ENCODE assay signal across 13 cellular contexts in genomic region chr6:129186988-129187387, GRCh38.
A peak's percentile ranks its signal among the peaks of the same experiment; 100 is the strongest.
DNase-seq lines count a peak whose midpoint lies in the region; ATAC-seq, FAIRE-seq and TF ChIP-seq lines count a peak whose summit lies in the region.
"Had no signal": no experiment of that assay in that cellular context is flagged by ENCODE, and none has a peak within 500 bp of the region (broad histone marks: within the 10 kb centered on the region; RNA-seq: fewer than 3 reads in every experiment).

No MANE protein-coding gene starts in this region.

- no peak overlapping the region for H3K4me3 ChIP-seq in HCT116 (replicated peaks in 1 of 2; ENCODE audit: low read depth in 1 of 2, low read length in 2 of 2)
- no peak overlapping the region for H3K4me3 ChIP-seq in fibroblast of mammary gland (ENCODE audit: control insufficient read depth, low read depth, low read length)
- no peak overlapping the region for H3K4me3 ChIP-seq in smooth muscle cell

- peak overlapping the region; percentile 24 for H2AFZ ChIP-seq in HCT116 (ENCODE audit: low read depth, low read length, poor library complexity, severe bottlenecking)
- no peak overlapping the region for H2AFZ ChIP-seq in smooth muscle cell (ENCODE audit: low read depth)

- intact Hi-C loops in HCT116 (cut with micrococcal nuclease): no loop called here

- no peak overlapping the region for H3K27ac Mint-ChIP-seq in T-helper 17 cell
- H3K27ac Mint-ChIP-seq: stimulated activated naive CD8-positive, alpha-beta T cell treated with anti-CD3 and anti-CD28 coated beads, Interleukin-15, amount 100 ng/mL, for 72 hours had no signal

- no peaks in the 10 kb centered on the region for H3K79me2 ChIP-seq in HCT116 (ENCODE audit: insufficient read depth, low read length)
- no peaks in the 10 kb centered on the region for H3K79me2 ChIP-seq in smooth muscle cell (ENCODE audit: low read depth)

- H3K36me3 ChIP-seq in HCT116 (ENCODE audit: control insufficient read depth in 1 of 2, insufficient read depth in 2 of 2, low read length in 2 of 2) (no peaks in the 10 kb centered on the region), smooth muscle cell (ENCODE audit: low read depth) (no peaks in the 10 kb centered on the region)
- H3K36me3 ChIP-seq: WERI-Rb-1 had no signal

- no peaks in the 10 kb centered on the region for H3K9me2 ChIP-seq in HCT116 (ENCODE audit: insufficient read depth)

- peaks cover 44 to 53% of the 10 kb centered on the region in 2 experiments for H3K4me1 ChIP-seq in HCT116 (ENCODE audit: control insufficient read depth in 1 of 2, insufficient read depth in 2 of 2, low read length in 2 of 2)
- peaks cover 38% of the 10 kb centered on the region for H3K4me1 ChIP-seq in smooth muscle cell (ENCODE audit: low read depth)

- peaks cover 25% of the 10 kb centered on the region for H3F3A ChIP-seq in smooth muscle cell (ENCODE audit: low read depth)

- no peak overlapping the region for H3K4me3 Mint-ChIP-seq in T-helper 17 cell
- H3K4me3 Mint-ChIP-seq: stimulated activated naive CD8-positive, alpha-beta T cell treated with anti-CD3 and anti-CD28 coated beads, Interleukin-15, amount 100 ng/mL, for 72 hours had no signal

- ATAC-seq in HCT116 (peak; percentile 64), T-helper 17 cell (no peak)
- ATAC-seq: Panc1; stimulated activated naive CD8-positive, alpha-beta T cell treated with anti-CD3 and anti-CD28 coated beads, Interleukin-15, amount 100 ng/mL, for 72 hours had no signal

- RAD21 ChIA-PET in HCT116 (lab: Charles Lee; ENCODE audit: low non-redundant PET in 1 of 2, low total read pairs in 2 of 2, uncharacterized antibody in 2 of 2, unreplicated experiment in 2 of 2): no interaction called here

- H3K27me3 ChIP-seq in HCT116 (ENCODE audit: insufficient read depth, low read length): no peaks in the 10 kb centered on the region
- no peaks in the 10 kb centered on the region for H3K27me3 ChIP-seq in smooth muscle cell (ENCODE audit: low read depth)

- no peaks in the 10 kb centered on the region for H3K4me1 Mint-ChIP-seq in T-helper 17 cell
- H3K4me1 Mint-ChIP-seq: stimulated activated naive CD8-positive, alpha-beta T cell treated with anti-CD3 and anti-CD28 coated beads, Interleukin-15, amount 100 ng/mL, for 72 hours had no signal

- H3K27me3 Mint-ChIP-seq in T-helper 17 cell: peaks cover 12% of the 10 kb centered on the region

- TF ChIP-seq RAD21 in HCT116 (IDR thresholded peaks at IDR 0.05; ENCODE audit: low read depth): no peak

- DNase-seq in HCT116 (ENCODE audit: low read depth, low spot score) (peak; percentile 73), RWPE1 (ENCODE audit: low spot score) (peak; percentile 55), fibroblast of mammary gland (ENCODE audit: low read depth) (peak; percentile 93), smooth muscle cell (lab: John Stamatoyannopoulos, UW; ENCODE audit: unreplicated experiment) (no peak), T-helper 17 cell (no peak), NCI-H2227 (lab: John Stamatoyannopoulos, UW; ENCODE audit: unreplicated experiment) (no peak), GM19239 (ENCODE audit: insufficient read length, low spot score) (no peak)
- DNase-seq: activated T-cell treated with anti-CD3 and anti-CD28 coated beads, Interleukin-2, amount 50 U/mL, for 1 hour; glutamatergic neuron; stimulated activated CD4-positive, alpha-beta T cell treated with anti-CD3 and anti-CD28 coated beads, Interleukin-2, amount 100 ng/mL, for 48 hours; stimulated activated naive CD8-positive, alpha-beta T cell treated with anti-CD3 and anti-CD28 coated beads, Interleukin-15, amount 100 ng/mL, for 72 hours; WERI-Rb-1 had no signal

- H4K20me1 ChIP-seq in HCT116 (ENCODE audit: insufficient read depth) (no peaks in the 10 kb centered on the region), smooth muscle cell (ENCODE audit: low read depth) (no peaks in the 10 kb centered on the region)

- POLR2A ChIA-PET in HCT116 (lab: Charles Lee) (no interaction called here), RWPE1 (lab: Yijun Ruan, JAX; ENCODE audit: low non-redundant PET) (no interaction called here)

- CTCF ChIA-PET in HCT116 (lab: Charles Lee) (no interaction called here), RWPE1 (lab: Yijun Ruan, JAX) (no interaction called here)

- no peaks in the 10 kb centered on the region for H3K9me3 ChIP-seq in HCT116 (ENCODE audit: control insufficient read depth in 1 of 2, insufficient read depth in 1 of 2, low read depth in 1 of 2, low read length in 2 of 2)
- no peaks in the 10 kb centered on the region for H3K9me3 ChIP-seq in smooth muscle cell (replicated peaks; ENCODE audit: low read depth)
- H3K9me3 ChIP-seq in T-helper 17 cell (ENCODE audit: control insufficient read depth, low read length, poor library complexity, severe bottlenecking): no peaks in the 10 kb centered on the region

- H3K27ac ChIP-seq in HCT116 (ENCODE audit: low read depth, low read length) (peak overlapping the region; percentile 77; the same call in 1 of the 2 replicates), RWPE1 (no peak overlapping the region), smooth muscle cell (ENCODE audit: low read depth) (peak overlapping the region; percentile 78)
- H3K27ac ChIP-seq: WERI-Rb-1 had no signal

- no TSS peak for BruUV-seq in HCT116 (replicated peaks; lab: Mats Ljungman, UMichigan)

- no peak for FAIRE-seq in GM19239 (lab: Jason Lieb, UNC)

- H3K9ac ChIP-seq in HCT116 (ENCODE audit: low read length) (no peak overlapping the region), smooth muscle cell (ENCODE audit: low read depth) (no peak overlapping the region)

- peaks cover 2% of the 10 kb centered on the region for H3K36me3 Mint-ChIP-seq in T-helper 17 cell (ENCODE audit: low read depth)

- WGBS in smooth muscle cell (ENCODE audit: low lambda C conversion rate): 65% methylated on average over 3 of the region's 3 CpGs

- TF ChIP-seq CTCF in HCT116 (IDR thresholded peaks at IDR 0.05 in 2 of 3, conservative IDR thresholded peaks at IDR 0.05 in 1 of 3; ENCODE audit: borderline replicate concordance in 1 of 3, insufficient read depth in 1 of 3, low read depth in 2 of 3, low read length in 2 of 3) (no peak), RWPE1 (conservative IDR thresholded peaks at IDR 0.05; ENCODE audit: low read depth) (no peak), fibroblast of mammary gland (conservative IDR thresholded peaks at IDR 0.05; ENCODE audit: control insufficient read depth, insufficient read depth, low read depth, low read length) (no peak), smooth muscle cell (IDR thresholded peaks at IDR 0.05; ENCODE audit: borderline replicate concordance, insufficient read depth, poor library complexity, severe bottlenecking) (no peak)

- TF ChIP-seq POLR2A in HCT116 (IDR thresholded peaks at IDR 0.05; ENCODE audit: borderline replicate concordance, extremely low read depth, insufficient read depth, insufficient read length): no peak

- peak overlapping the region; percentile 53 for H3K4me2 ChIP-seq in HCT116 (ENCODE audit: low read length)
- H3K4me2 ChIP-seq in smooth muscle cell: peak overlapping the region; percentile 63

TF ChIP-seq in HCT116, 20 proteins besides CTCF, POLR2A, EP300 and RAD21 (continues in another document):
- TF ChIP-seq EZH2 (IDR thresholded peaks at IDR 0.05): no peak
- TF ChIP-seq MAX (IDR thresholded peaks at IDR 0.05): peak; percentile 23; the same call in 1 of the 2 replicates
- TF ChIP-seq SP1 (IDR thresholded peaks at IDR 0.05; ENCODE audit: low read depth): peak; percentile 80
- no peak; the same call in 1 of the 2 replicates for TF ChIP-seq SIN3A (IDR thresholded peaks at IDR 0.05; ENCODE audit: low read depth)
- TF ChIP-seq POLR2AphosphoS5 (IDR thresholded peaks at IDR 0.05; ENCODE audit: low read depth, low read length): no peak
- peak; percentile 99 for TF ChIP-seq FOSL1 (IDR thresholded peaks at IDR 0.05; ENCODE audit: low read depth)
- TF ChIP-seq ZNF274 (IDR thresholded peaks at IDR 0.05; ENCODE audit: low read depth, low read length): no peak
- TF ChIP-seq JUND (IDR thresholded peaks at IDR 0.05): peak; percentile 96
- TF ChIP-seq TCF7L2 (IDR thresholded peaks at IDR 0.05; ENCODE audit: borderline replicate concordance, extremely low read depth, insufficient read depth, insufficient read length): peak; percentile 88
- TF ChIP-seq ATF3 (IDR thresholded peaks at IDR 0.05): peak; percentile 34; the same call in 1 of the 2 replicates
- no peak for TF ChIP-seq ZFX (IDR thresholded peaks at IDR 0.05)
- no peak for TF ChIP-seq REST (IDR thresholded peaks at IDR 0.05; ENCODE audit: low read depth)
- no peak for TF ChIP-seq YY1 (IDR thresholded peaks at IDR 0.05; ENCODE audit: extremely low read depth, insufficient replicate concordance, low read depth, low read length)

Comparison
In these comparisons a context has a peak if more than half of its experiments do, and no peak if none do; other contexts are left out.
1. DNase-seq: peak in HCT116 (single experiment), RWPE1 (single experiment) and fibroblast of mammary gland (single experiment); none in smooth muscle cell (single experiment), T-helper 17 cell (0 of 3), NCI-H2227 (single experiment) and GM19239 (single experiment).